ENCODE assay signal across 8 cellular contexts in genomic region chr22:30763815-30764686, GRCh38.
DNase-seq lines count a peak whose midpoint lies in the region; ATAC-seq and TF ChIP-seq lines count a peak whose summit lies in the region.

No MANE protein-coding gene starts in this region.

- no peak overlapping the region for H3K4me3 ChIP-seq in fibroblast of villous mesenchyme (ENCODE audit: low read depth, low read length)

- H3K36me3 Mint-ChIP-seq in osteocyte (ENCODE audit: unreplicated experiment), result no peaks in the 10 kb centered on the region

- peaks cover 1% of the 10 kb centered on the region for H3K4me1 Mint-ChIP-seq in osteocyte (ENCODE audit: unreplicated experiment)

- H3K4me3 Mint-ChIP-seq in osteocyte (ENCODE audit: unreplicated experiment), result no peak overlapping the region

- TF ChIP-seq CTCF in fibroblast of villous mesenchyme (IDR thresholded peaks at IDR 0.05; ENCODE audit: insufficient read depth, low read depth, low read length) (peak; percentile 72), osteocyte (IDR thresholded peaks at IDR 0.05) (peak; percentile 76)

- no peaks in the 10 kb centered on the region for H3K27me3 Mint-ChIP-seq in osteocyte (ENCODE audit: unreplicated experiment)

- DNase-seq in COLO829 (ENCODE audit: low spot score) (peak; percentile 72), HPDE6-E6E7 (ENCODE audit: extremely low spot score) (peak; percentile 77), NCI-H82 (lab: John Stamatoyannopoulos, UW) (peak; percentile 82), activated T-cell treated with anti-CD3 and anti-CD28 coated beads for 4 hours (peak; percentile 20), fibroblast of villous mesenchyme (ENCODE audit: low read depth) (peak; percentile 79), osteocyte (ENCODE audit: extremely low spot score, unreplicated experiment) (no peak), mesenteric fat pad (ENCODE audit: low spot score) (no peak)

- ATAC-seq in HG03469 (IDR thresholded peaks at IDR 0.05; ENCODE audit: unreplicated experiment), result no peak

- H3K9me3 Mint-ChIP-seq in osteocyte (ENCODE audit: unreplicated experiment), result no peaks in the 10 kb centered on the region

- no peak overlapping the region for H3K27ac Mint-ChIP-seq in osteocyte (ENCODE audit: unreplicated experiment)

Comparison
In these comparisons a context has a peak if more than half of its experiments do, and no peak if none do; other contexts are left out.
1. DNase-seq: peak in COLO829 (single experiment), HPDE6-E6E7 (single experiment), NCI-H82 (single experiment), activated T-cell treated with anti-CD3 and anti-CD28 coated beads for 4 hours (single experiment) and fibroblast of villous mesenchyme (single experiment); none in osteocyte (single experiment) and mesenteric fat pad (single experiment).